1 cellular context compared by ENCODE assay signal in genomic region chr17:19336938-19337711, GRCh38.
TF ChIP-seq lines count a peak whose summit lies in the region.

No MANE protein-coding gene starts in this region.

TF ChIP-seq in HCT116, 20 proteins besides CTCF, POLR2A, EP300 and RAD21 (continued from another document):
- TF ChIP-seq EZH2phosphoT487 (IDR thresholded peaks at IDR 0.05; ENCODE audit: borderline replicate concordance) (no peak), CEBPB (IDR thresholded peaks at IDR 0.05; ENCODE audit: low read depth) (no peak), ZFX (IDR thresholded peaks at IDR 0.05) (no peak), MAX (IDR thresholded peaks at IDR 0.05) (no peak), YY1 (IDR thresholded peaks at IDR 0.05; ENCODE audit: extremely low read depth, insufficient replicate concordance, low read depth, low read length) (no peak), ELF1 (IDR thresholded peaks at IDR 0.05; ENCODE audit: borderline replicate concordance, low read depth) (no peak), JUND (IDR thresholded peaks at IDR 0.05) (no peak), POLR2AphosphoS5 (IDR thresholded peaks at IDR 0.05; ENCODE audit: low read depth, low read length) (no peak), CBX3 (IDR thresholded peaks at IDR 0.05; ENCODE audit: low read depth) (no peak), FOSL1 (IDR thresholded peaks at IDR 0.05; ENCODE audit: low read depth) (no peak), SIN3A (IDR thresholded peaks at IDR 0.05; ENCODE audit: low read depth) (no peak), ZNF274 (IDR thresholded peaks at IDR 0.05; ENCODE audit: low read depth, low read length) (no peak)
- TF ChIP-seq, protein P1, sequence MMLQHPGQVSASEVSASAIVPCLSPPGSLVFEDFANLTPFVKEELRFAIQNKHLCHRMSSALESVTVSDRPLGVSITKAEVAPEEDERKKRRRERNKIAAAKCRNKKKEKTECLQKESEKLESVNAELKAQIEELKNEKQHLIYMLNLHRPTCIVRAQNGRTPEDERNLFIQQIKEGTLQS (IDR thresholded peaks at IDR 0.05) = no peak
- TF ChIP-seq, protein P2, sequence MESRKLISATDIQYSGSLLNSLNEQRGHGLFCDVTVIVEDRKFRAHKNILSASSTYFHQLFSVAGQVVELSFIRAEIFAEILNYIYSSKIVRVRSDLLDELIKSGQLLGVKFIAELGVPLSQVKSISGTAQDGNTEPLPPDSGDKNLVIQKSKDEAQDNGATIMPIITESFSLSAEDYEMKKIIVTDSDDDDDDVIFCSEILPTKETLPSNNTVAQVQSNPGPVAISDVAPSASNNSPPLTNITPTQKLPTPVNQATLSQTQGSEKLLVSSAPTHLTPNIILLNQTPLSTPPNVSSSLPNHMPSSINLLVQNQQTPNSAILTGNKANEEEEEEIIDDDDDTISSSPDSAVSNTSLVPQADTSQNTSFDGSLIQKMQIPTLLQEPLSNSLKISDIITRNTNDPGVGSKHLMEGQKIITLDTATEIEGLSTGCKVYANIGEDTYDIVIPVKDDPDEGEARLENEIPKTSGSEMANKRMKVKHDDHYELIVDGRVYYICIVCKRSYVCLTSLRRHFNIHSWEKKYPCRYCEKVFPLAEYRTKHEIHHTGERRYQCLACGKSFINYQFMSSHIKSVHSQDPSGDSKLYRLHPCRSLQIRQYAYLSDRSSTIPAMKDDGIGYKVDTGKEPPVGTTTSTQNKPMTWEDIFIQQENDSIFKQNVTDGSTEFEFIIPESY (IDR thresholded peaks at IDR 0.05; ENCODE audit: extremely low read depth, insufficient replicate concordance, low read length) = no peak
